In genomic region chr14:37608649-37609048, GRCh38 we compare ENCODE assay signal across 31 cellular contexts. TPM values are rescaled to one million over a fixed set of nuclear protein-coding genes. Genes with fewer than 3 reads are reported as not detected.
"Had no signal": no experiment of that assay in that cellular context is flagged by ENCODE, and none has a peak within 500 bp of the region (broad histone marks: within the 10 kb centered on the region; RNA-seq: fewer than 3 reads in every experiment).

No MANE protein-coding gene starts in this region.

- H3K9me3 ChIP-seq: suprapubic skin, testis, thyroid gland, tibial artery, upper lobe of right lung, uterus, vagina had no signal

- H3K36me3 ChIP-seq: suprapubic skin, thoracic aorta, thyroid gland, tibial artery, tibial nerve, transverse colon, upper lobe of left lung, upper lobe of right lung, uterus, vagina had no signal

- FAIRE-seq: urothelium cell line had no signal

- H3K4me1 Mint-ChIP-seq: stimulated activated effector memory CD8-positive, alpha-beta T cell treated with anti-CD3 and anti-CD28 coated beads, Interleukin-12 subunit alpha, Interleukin-12 subunit beta, amount 100 ng/mL, for 72 hours; stimulated activated memory B cell treated with anti-CD40 and anti-IgM and Interleukin-4, amounts not matched to agents 10 μg/mL and 1 μg/mL and 100 μg/mL, for 72 hours; stimulated activated naive B cell treated with anti-CD40 and anti-IgM and Interleukin-4, amounts not matched to agents 10 μg/mL and 1 μg/mL and 100 μg/mL, for 72 hours; stimulated activated naive CD8-positive, alpha-beta T cell treated with anti-CD3 and anti-CD28 coated beads, Interleukin-15, amount 100 ng/mL, for 72 hours had no signal

- H3K27ac Mint-ChIP-seq: stimulated activated effector memory CD8-positive, alpha-beta T cell treated with anti-CD3 and anti-CD28 coated beads, Interleukin-12 subunit alpha, Interleukin-12 subunit beta, amount 100 ng/mL, for 72 hours; stimulated activated memory B cell treated with anti-CD40 and anti-IgM and Interleukin-4, amounts not matched to agents 10 μg/mL and 1 μg/mL and 100 μg/mL, for 72 hours; stimulated activated naive B cell treated with anti-CD40 and anti-IgM and Interleukin-4, amounts not matched to agents 10 μg/mL and 1 μg/mL and 100 μg/mL, for 72 hours; stimulated activated naive CD8-positive, alpha-beta T cell treated with anti-CD3 and anti-CD28 coated beads, Interleukin-15, Interleukin-2, amounts not matched to agents 100 ng/mL and 50 ng/mL, for 24 hours; type B pancreatic cell had no signal

- H3K4me3 ChIP-seq: stomach, suprapubic skin, testis, thoracic aorta, thyroid gland, tibial artery, tibial nerve, transverse colon, upper lobe of left lung, upper lobe of right lung, uterus, vagina had no signal

- DNase-seq: stimulated activated CD4-positive, alpha-beta T cell treated with anti-CD3 and anti-CD28 coated beads, Interleukin-2, amount 100 ng/mL, for 48 hours; stimulated activated CD4-positive, alpha-beta T cell treated with anti-CD3 and anti-CD28 coated beads, Interleukin-4, amount 100 ng/mL, for 1 hour; stimulated activated CD4-positive, alpha-beta T cell treated with anti-CD3 and anti-CD28 coated beads, Interleukin-4, amount 100 ng/mL, for 24 hours; stimulated activated CD4-positive, alpha-beta T cell treated with anti-CD3 and anti-CD28 coated beads, Interleukin-4, amount 100 ng/mL, for 4 hours; stimulated activated CD8-positive, alpha-beta memory T cell treated with anti-CD3 and anti-CD28 coated beads, Interleukin-4, amount 100 ng/mL, for 48 hours; stimulated activated naive B cell treated with anti-CD40 and anti-IgM and Interleukin-4, amounts not matched to agents 10 μg/mL and 1 μg/mL and 100 μg/mL, for 72 hours; stimulated activated naive CD4-positive, alpha-beta T cell; stimulated activated naive CD4-positive, alpha-beta T cell treated with Interleukin-2 at 50 U/mL for 16 hours; stimulated activated naive CD8-positive, alpha-beta T cell treated with anti-CD3 and anti-CD28 coated beads, Interleukin-15, amount 100 ng/mL, for 72 hours; stimulated activated naive CD8-positive, alpha-beta T cell treated with anti-CD3 and anti-CD28 coated beads, Interleukin-15, Interleukin-2, amounts not matched to agents 100 U/mL and 50 U/mL, for 24 hours; stomach; substantia nigra; testis; thyroid gland; tibial artery; transverse colon; trophoblast cell; upper lobe of left lung; upper lobe of right lung; uterus had no signal

- H3K36me3 Mint-ChIP-seq: stimulated activated effector memory CD8-positive, alpha-beta T cell treated with anti-CD3 and anti-CD28 coated beads, Interleukin-12 subunit alpha, Interleukin-12 subunit beta, amount 100 ng/mL, for 72 hours; stimulated activated memory B cell treated with anti-CD40 and anti-IgM and Interleukin-4, amounts not matched to agents 10 μg/mL and 1 μg/mL and 100 μg/mL, for 72 hours had no signal

- ATAC-seq: stimulated activated effector memory CD8-positive, alpha-beta T cell treated with anti-CD3 and anti-CD28 coated beads, Interleukin-12 subunit alpha, Interleukin-12 subunit beta, amount 100 ng/mL, for 72 hours; stimulated activated memory B cell treated with anti-CD40 and anti-IgM and Interleukin-4, amounts not matched to agents 10 μg/mL and 1 μg/mL and 100 μg/mL, for 72 hours; stimulated activated naive B cell treated with anti-CD40 and anti-IgM and Interleukin-4, amounts not matched to agents 10 μg/mL and 1 μg/mL and 100 μg/mL, for 72 hours; stimulated activated naive CD8-positive, alpha-beta T cell treated with anti-CD3 and anti-CD28 coated beads, Interleukin-15, amount 100 ng/mL, for 72 hours; stimulated activated naive CD8-positive, alpha-beta T cell treated with anti-CD3 and anti-CD28 coated beads, Interleukin-15, Interleukin-2, amounts not matched to agents 100 U/mL and 50 U/mL, for 24 hours; upper lobe of right lung had no signal

- H3K4me1 ChIP-seq: stomach, suprapubic skin, testis, thyroid gland, transverse colon, upper lobe of left lung, upper lobe of right lung, uterus, vagina had no signal

- H3K27ac ChIP-seq: stomach, suprapubic skin, testis, thoracic aorta, thyroid gland, tibial artery, tibial nerve, transverse colon, upper lobe of left lung, upper lobe of right lung, uterus, vagina had no signal

- H3K4me3 Mint-ChIP-seq: stimulated activated effector memory CD8-positive, alpha-beta T cell treated with anti-CD3 and anti-CD28 coated beads, Interleukin-12 subunit alpha, Interleukin-12 subunit beta, amount 100 ng/mL, for 72 hours; stimulated activated memory B cell treated with anti-CD40 and anti-IgM and Interleukin-4, amounts not matched to agents 10 μg/mL and 1 μg/mL and 100 μg/mL, for 72 hours; stimulated activated naive B cell treated with anti-CD40 and anti-IgM and Interleukin-4, amounts not matched to agents 10 μg/mL and 1 μg/mL and 100 μg/mL, for 72 hours; stimulated activated naive CD8-positive, alpha-beta T cell treated with anti-CD3 and anti-CD28 coated beads, Interleukin-15, amount 100 ng/mL, for 72 hours; stimulated activated naive CD8-positive, alpha-beta T cell treated with anti-CD3 and anti-CD28 coated beads, Interleukin-15, Interleukin-2, amounts not matched to agents 100 ng/mL and 50 ng/mL, for 24 hours; type B pancreatic cell had no signal

- H3K27me3 ChIP-seq: testis, thyroid gland, upper lobe of left lung, vagina had no signal

RNA-seq across cellular contexts. Expression of gene TTC6, which starts 13.2 kb away (rescaled TPM):
- total RNA-seq: subcutaneous adipose tissue, tibial nerve had no signal

RNA-seq across cellular contexts. Expression of gene FOXA1, which starts 13.6 kb away (rescaled TPM):
- total RNA-seq: subcutaneous adipose tissue, temporal lobe, thoracic aorta, tibial nerve, uterus had no signal
